ENCODE assay signal across 9 cellular contexts in the genomic region with DNA sequence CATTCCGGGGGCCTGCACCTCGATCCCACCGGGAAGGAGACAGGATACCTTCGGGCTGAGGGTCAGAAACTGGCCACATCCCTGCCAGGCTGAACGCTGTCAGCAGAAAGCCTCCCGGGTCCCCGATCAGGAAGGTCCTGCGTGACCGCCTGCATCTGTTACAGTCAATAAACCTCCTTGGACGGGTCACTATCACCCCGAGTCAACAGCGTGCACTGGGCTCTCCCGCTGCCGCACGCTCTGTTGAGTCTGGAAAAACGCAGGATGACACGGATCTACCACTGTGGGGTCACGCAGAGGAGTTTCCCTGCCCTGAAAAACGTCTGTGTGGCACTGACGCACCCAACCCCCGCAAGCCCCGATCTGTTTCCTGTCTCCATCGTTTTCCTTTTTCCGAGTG. TPM values are rescaled to one million over a fixed set of nuclear protein-coding genes. Genes with fewer than 3 reads are reported as not detected.
DNase-seq lines count a peak whose midpoint lies in the region; ATAC-seq, FAIRE-seq and TF ChIP-seq lines count a peak whose summit lies in the region.
"Had no signal": no experiment of that assay in that cellular context is flagged by ENCODE, and none has a peak within 500 bp of the region (broad histone marks: within the 10 kb centered on the region; RNA-seq: fewer than 3 reads in every experiment).

No MANE protein-coding gene starts in this region.

- no peak for TF ChIP-seq CTCF in spleen (IDR thresholded peaks at IDR 0.05 in 8 of 11, conservative IDR thresholded peaks at IDR 0.05 in 3 of 11)
- TF ChIP-seq CTCF in pancreas (IDR thresholded peaks at IDR 0.05): no peak

- H3K27me3 Mint-ChIP-seq in activated T-cell treated with anti-CD3 and anti-CD28 coated beads, Interleukin-2, amount 50 U/mL, for 4 hours (ENCODE audit: low read depth): peaks cover 41% of the 10 kb centered on the region
- peaks cover 33% of the 10 kb centered on the region for H3K27me3 Mint-ChIP-seq in activated T-helper 1 cell treated with anti-CD3 and anti-CD28 coated beads, Interleukin-12 subunit alpha, Interleukin-12 subunit beta, Interleukin-2, Interleukin-4 antibody, amounts not matched to agents 30 ng/mL and 10 ng/mL and 1 ng/mL, durations not matched to agents 14 hours and 24 hours and 36 hours (ENCODE audit: insufficient read depth)

- H3K4me3 ChIP-seq in iPS-18c (ENCODE audit: insufficient read depth, low read depth, low read length) (peak overlapping the region; percentile 78; the same call in 1 of the 2 replicates), spleen (peak overlapping the region in 5 of 8 donors; percentile 36 to 68 (median 46)), pancreas (no peak overlapping the region)

- H3K4me1 ChIP-seq in spleen: peaks cover 11 to 64% (median 23%) of the 10 kb centered on the region in 6 donors
- no peaks in the 10 kb centered on the region for H3K4me1 ChIP-seq in pancreas

- intact Hi-C loops in activated T-helper 1 cell treated with anti-CD3 and anti-CD28 coated beads, Interleukin-12 subunit alpha, Interleukin-12 subunit beta, Interleukin-2, Interleukin-4 antibody, amounts not matched to agents 30 ng/mL and 10 ng/mL and 1 ng/mL, durations not matched to agents 14 hours and 24 hours and 36 hours (cut with micrococcal nuclease): loop anchor here (1.0 kb wide), 2 partner anchors 12 to 17 kb away; a partner anchor contains a TSS
- intact Hi-C loops in spleen (cut with DNase I; ENCODE audit: low total_unique reads) (no loop called here), pancreas (cut with DNase I) (no loop called here)

- H3K27ac ChIP-seq in spleen (no peak overlapping the region), pancreas (no peak overlapping the region)
- H3K27ac ChIP-seq: left lung had no signal

- no peak for FAIRE-seq in pancreas (lab: Jason Lieb, UNC)

- H3K36me3 ChIP-seq in spleen: no peaks in the 10 kb centered on the region
- no peaks in the 10 kb centered on the region for H3K36me3 ChIP-seq in pancreas
- H3K36me3 ChIP-seq: left lung had no signal

- H3K36me3 Mint-ChIP-seq in activated T-cell treated with anti-CD3 and anti-CD28 coated beads, Interleukin-2, amount 50 U/mL, for 4 hours (ENCODE audit: insufficient read depth): peaks cover 3% of the 10 kb centered on the region
- peaks cover 6% of the 10 kb centered on the region for H3K36me3 Mint-ChIP-seq in activated T-helper 1 cell treated with anti-CD3 and anti-CD28 coated beads, Interleukin-12 subunit alpha, Interleukin-12 subunit beta, Interleukin-2, Interleukin-4 antibody, amounts not matched to agents 30 ng/mL and 10 ng/mL and 1 ng/mL, durations not matched to agents 14 hours and 24 hours and 36 hours (ENCODE audit: low read depth)

- H3K9me3 Mint-ChIP-seq in activated T-cell treated with anti-CD3 and anti-CD28 coated beads, Interleukin-2, amount 50 U/mL, for 4 hours: no peaks in the 10 kb centered on the region
- H3K9me3 Mint-ChIP-seq in activated T-helper 1 cell treated with anti-CD3 and anti-CD28 coated beads, Interleukin-12 subunit alpha, Interleukin-12 subunit beta, Interleukin-2, Interleukin-4 antibody, amounts not matched to agents 30 ng/mL and 10 ng/mL and 1 ng/mL, durations not matched to agents 14 hours and 24 hours and 36 hours: no peaks in the 10 kb centered on the region

- TF ChIP-seq POLR2A in spleen (IDR thresholded peaks at IDR 0.05): no peak

- H3K27me3 ChIP-seq in spleen (replicated peaks in 1 of 7) (peaks cover 0 to 63% (median 32%) of the 10 kb centered on the region in 7 donors), pancreas (peaks cover 0 to 4% (median 0%) of the 10 kb centered on the region in 4 donors)

- peak overlapping the region; percentile 80 for H3K4me3 Mint-ChIP-seq in activated T-cell treated with anti-CD3 and anti-CD28 coated beads, Interleukin-2, amount 50 U/mL, for 4 hours
- peak overlapping the region; percentile 79 for H3K4me3 Mint-ChIP-seq in activated T-helper 1 cell treated with anti-CD3 and anti-CD28 coated beads, Interleukin-12 subunit alpha, Interleukin-12 subunit beta, Interleukin-2, Interleukin-4 antibody, amounts not matched to agents 30 ng/mL and 10 ng/mL and 1 ng/mL, durations not matched to agents 14 hours and 24 hours and 36 hours

- ATAC-seq in activated T-cell treated with anti-CD3 and anti-CD28 coated beads, Interleukin-2, amount 50 U/mL, for 4 hours: no peak
- ATAC-seq in pancreas: no peak

- peaks cover 30% of the 10 kb centered on the region for H3K4me1 Mint-ChIP-seq in activated T-cell treated with anti-CD3 and anti-CD28 coated beads, Interleukin-2, amount 50 U/mL, for 4 hours (ENCODE audit: low read depth)
- peaks cover 24% of the 10 kb centered on the region for H3K4me1 Mint-ChIP-seq in activated T-helper 1 cell treated with anti-CD3 and anti-CD28 coated beads, Interleukin-12 subunit alpha, Interleukin-12 subunit beta, Interleukin-2, Interleukin-4 antibody, amounts not matched to agents 30 ng/mL and 10 ng/mL and 1 ng/mL, durations not matched to agents 14 hours and 24 hours and 36 hours (ENCODE audit: low read depth)

- H3K27ac Mint-ChIP-seq in activated T-helper 1 cell treated with anti-CD3 and anti-CD28 coated beads, Interleukin-12 subunit alpha, Interleukin-12 subunit beta, Interleukin-2, Interleukin-4 antibody, amounts not matched to agents 30 ng/mL and 10 ng/mL and 1 ng/mL, durations not matched to agents 14 hours and 24 hours and 36 hours: peak overlapping the region; percentile 67

- no peak for DNase-seq in activated T-cell treated with anti-CD3 and anti-CD28 coated beads, Interleukin-2, amount 50 U/mL, for 4 hours
- DNase-seq in activated T-cell treated with anti-CD3 and anti-CD28 coated beads for 4 hours (no peak), spleen (peak; percentile 52), pancreas (no peak), A172 (ENCODE audit: low spot score) (no peak), mesenteric fat pad (ENCODE audit: low spot score) (no peak)
- DNase-seq in activated T-helper 1 cell treated with anti-CD3 and anti-CD28 coated beads, Interleukin-12 subunit alpha, Interleukin-12 subunit beta, Interleukin-2, Interleukin-4 antibody, amounts not matched to agents 30 ng/mL and 10 ng/mL and 1 ng/mL, durations not matched to agents 14 hours and 24 hours and 36 hours (ENCODE audit: low spot score): no peak

- H3K9me3 ChIP-seq in iPS-18c (ENCODE audit: control insufficient read depth, insufficient read depth, low read length) (no peaks in the 10 kb centered on the region), spleen (no peaks in the 10 kb centered on the region), pancreas (no peaks in the 10 kb centered on the region)
- H3K9me3 ChIP-seq: left lung had no signal

- WGBS in spleen, 5 donors: 5 to 11% (median 6%) methylated on average over 18 to 24 of the region's 24 CpGs
- 8 to 10% methylated on average over 24 of the region's 24 CpGs for WGBS in pancreas, 2 donors

RNA-seq across cellular contexts. Expression of a gene that starts 12.1 kb away (rescaled TPM):
- total RNA-seq in activated T-cell treated with anti-CD3 and anti-CD28 coated beads, Interleukin-2, amount 50 U/mL, for 4 hours: 10 to 100 TPM; 29.0 to 47.6 (median 30.3) TPM
- total RNA-seq in activated T-helper 1 cell treated with anti-CD3 and anti-CD28 coated beads, Interleukin-12 subunit alpha, Interleukin-12 subunit beta, Interleukin-2, Interleukin-4 antibody, amounts not matched to agents 30 ng/mL and 10 ng/mL and 1 ng/mL, durations not matched to agents 14 hours and 24 hours and 36 hours: 43.2 and 44.1 TPM in 2 replicates
- 10 to 100 TPM; 12.6 to 34.2 (median 24.4) TPM for total RNA-seq in spleen
- polyA plus RNA-seq in spleen: 10 to 100 TPM; 27.0 to 62.2 (median 45.8) TPM
- 10 to 100 TPM in 1 of 6 donors, 1 to 10 TPM in 5; 5.0 to 12.9 (median 6.5) TPM for total RNA-seq in pancreas
- 10 to 100 TPM; 38.5 to 38.8 TPM for polyA plus RNA-seq in pancreas
- total RNA-seq in A172 (2014; rRNA removed; shearing (Covaris generic)): 28.7 and 30.4 TPM in 2 replicates
- 7.3 TPM for total RNA-seq in mesenteric fat pad

RNA-seq across cellular contexts. Expression of a gene that starts 56.0 kb away (rescaled TPM):
- total RNA-seq in activated T-cell treated with anti-CD3 and anti-CD28 coated beads, Interleukin-2, amount 50 U/mL, for 4 hours: 100 to 1,000 TPM; 123 to 142 (median 134) TPM
- 68.3 and 69.5 TPM in 2 replicates for total RNA-seq in activated T-helper 1 cell treated with anti-CD3 and anti-CD28 coated beads, Interleukin-12 subunit alpha, Interleukin-12 subunit beta, Interleukin-2, Interleukin-4 antibody, amounts not matched to agents 30 ng/mL and 10 ng/mL and 1 ng/mL, durations not matched to agents 14 hours and 24 hours and 36 hours
- total RNA-seq in spleen: 10 to 100 TPM; 25.4 to 50.4 (median 37.6) TPM
- 10 to 100 TPM; 43.8 to 69.4 (median 43.9) TPM for polyA plus RNA-seq in spleen
- total RNA-seq in pancreas: 10 to 100 TPM; 20.3 to 40.5 (median 29.7) TPM
- polyA plus RNA-seq in pancreas: 10 to 100 TPM; 43.0 to 57.8 TPM
- total RNA-seq in A172 (2014; rRNA removed; shearing (Covaris generic)): 62.6 and 67.0 TPM in 2 replicates
- 48.1 TPM for total RNA-seq in mesenteric fat pad

Comparison
In these comparisons a context has a peak if more than half of its experiments do, and no peak if none do; other contexts are left out.
1. H3K4me3 ChIP-seq: peak in iPS-18c (single experiment) and spleen (5 of 8); none in pancreas (0 of 4).